ENCODE assay signal across 16 cellular contexts in genomic region chr7:23787272-23787671, GRCh38.
A peak's percentile ranks its signal among the peaks of the same experiment; 100 is the strongest.
DNase-seq lines count a peak whose midpoint lies in the region; ATAC-seq, FAIRE-seq and TF ChIP-seq lines count a peak whose summit lies in the region.
"Had no signal": no experiment of that assay in that cellular context is flagged by ENCODE, and none has a peak within 500 bp of the region (broad histone marks: within the 10 kb centered on the region; RNA-seq: fewer than 3 reads in every experiment).

No MANE protein-coding gene starts in this region.

- H3K4me3 Mint-ChIP-seq in activated naive CD8-positive, alpha-beta T cell treated with anti-CD3 and anti-CD28 coated beads for 36 hours = no peak overlapping the region
- H3K4me3 Mint-ChIP-seq in activated naive CD8-positive, alpha-beta T cell treated with anti-CD3 and anti-CD28 coated beads, Interleukin-2, amount 50 U/mL, for 24 hours = no peak overlapping the region

- H3K9me3 Mint-ChIP-seq in activated naive CD8-positive, alpha-beta T cell treated with anti-CD3 and anti-CD28 coated beads for 36 hours = no peaks in the 10 kb centered on the region
- H3K9me3 Mint-ChIP-seq in activated naive CD8-positive, alpha-beta T cell treated with anti-CD3 and anti-CD28 coated beads, Interleukin-2, amount 50 U/mL, for 24 hours = no peaks in the 10 kb centered on the region

- no peaks in the 10 kb centered on the region for H3K36me3 ChIP-seq in K562 (ENCODE audit: control insufficient read depth, insufficient read depth, low read length)

- H3K9ac ChIP-seq in K562 (ENCODE audit: insufficient read depth in 1 of 2, low read depth in 2 of 2, low read length in 2 of 2) = no peak overlapping the region

- no peak for DNase-seq in activated naive CD8-positive, alpha-beta T cell treated with anti-CD3 and anti-CD28 coated beads for 36 hours
- DNase-seq in activated naive CD8-positive, alpha-beta T cell treated with anti-CD3 and anti-CD28 coated beads, Interleukin-2, amount 50 U/mL, for 24 hours = no peak
- DNase-seq in NCI-H146 (lab: John Stamatoyannopoulos, UW) (peak; percentile 92), K562 (ENCODE audit: extremely low read depth in 1 of 4, low spot score in 3 of 4) (no peak), NCI-H128 (lab: John Stamatoyannopoulos, UW; ENCODE audit: unreplicated experiment) (no peak)
- DNase-seq: DND-41, GDM1, NCI-H1105 treated with DMSO at 0.1 percent for 48 hours, NCI-H2029 treated with DMSO at 0.1 percent for 48 hours, NCI-H2227 treated with DMSO at 0.1 percent for 48 hours, SW 1271 had no signal

- H3K4me1 ChIP-seq in K562 (replicated peaks in 1 of 2; ENCODE audit: control insufficient read depth in 2 of 2, insufficient read depth in 2 of 2, low read length in 2 of 2) = no peaks in the 10 kb centered on the region

- no peaks in the 10 kb centered on the region for H3K27me3 ChIP-seq in K562 (ENCODE audit: control insufficient read depth in 2 of 2, insufficient read depth in 2 of 2, low read length in 2 of 2)

- no peak overlapping the region for H3K4me3 ChIP-seq in K562

- peak overlapping the region; percentile 35 for H3K27ac Mint-ChIP-seq in activated naive CD8-positive, alpha-beta T cell treated with anti-CD3 and anti-CD28 coated beads for 36 hours
- no peak overlapping the region for H3K27ac Mint-ChIP-seq in activated naive CD8-positive, alpha-beta T cell treated with anti-CD3 and anti-CD28 coated beads, Interleukin-2, amount 50 U/mL, for 24 hours

- H3K4me1 Mint-ChIP-seq in activated naive CD8-positive, alpha-beta T cell treated with anti-CD3 and anti-CD28 coated beads for 36 hours = peaks cover 6% of the 10 kb centered on the region
- no peaks in the 10 kb centered on the region for H3K4me1 Mint-ChIP-seq in activated naive CD8-positive, alpha-beta T cell treated with anti-CD3 and anti-CD28 coated beads, Interleukin-2, amount 50 U/mL, for 24 hours

- WGBS in K562 (ENCODE audit: insufficient coverage, low coverage, missing lambda C conversion rate) = 56% methylated on average over 3 of the region's 3 CpGs

- no peak for ATAC-seq in activated naive CD8-positive, alpha-beta T cell treated with anti-CD3 and anti-CD28 coated beads, Interleukin-2, amount 50 U/mL, for 24 hours
- ATAC-seq in K562 (no peak), HG02642 (IDR thresholded peaks at IDR 0.05; ENCODE audit: poor library complexity, unreplicated experiment) (no peak), HG02759 (IDR thresholded peaks at IDR 0.05; ENCODE audit: unreplicated experiment) (no peak)
- ATAC-seq: Panc1 had no signal

- no peak for TF ChIP-seq CTCF in K562 (IDR thresholded peaks at IDR 0.05 in 2 of 3, conservative IDR thresholded peaks at IDR 0.05 in 1 of 3; ENCODE audit: insufficient read depth in 2 of 3, low read depth in 1 of 3, low read length in 3 of 3)

- no peaks in the 10 kb centered on the region for H4K20me1 ChIP-seq in K562 (replicated peaks; ENCODE audit: control insufficient read depth, insufficient read depth, low read length)

- H3K27ac ChIP-seq in K562 (ENCODE audit: extremely low read depth, low read depth, low read length) = no peak overlapping the region

- no peak overlapping the region for H3K4me2 ChIP-seq in K562 (ENCODE audit: insufficient read depth, low read length)

- no peaks in the 10 kb centered on the region for H3K9me3 ChIP-seq in K562 (replicated peaks; ENCODE audit: control insufficient read depth, insufficient read depth, low read depth, low read length)

- no peaks in the 10 kb centered on the region for H3K79me2 ChIP-seq in K562 (ENCODE audit: control insufficient read depth, insufficient read depth, low read length)

- TF ChIP-seq RAD21 in K562 (CRISPR knock-in tag; conservative IDR thresholded peaks at IDR 0.05 in 1 of 2, IDR thresholded peaks at IDR 0.05 in 1 of 2) = no peak

- no TSS peak for BruUV-seq in K562 (replicated peaks; lab: Mats Ljungman, UMichigan)

- intact Hi-C loops in K562 (cut with micrococcal nuclease) = no loop called here

- POLR2A ChIA-PET in K562 (lab: Yijun Ruan, JAX) = no interaction called here

- H3K36me3 Mint-ChIP-seq in activated naive CD8-positive, alpha-beta T cell treated with anti-CD3 and anti-CD28 coated beads for 36 hours = no peaks in the 10 kb centered on the region
- no peaks in the 10 kb centered on the region for H3K36me3 Mint-ChIP-seq in activated naive CD8-positive, alpha-beta T cell treated with anti-CD3 and anti-CD28 coated beads, Interleukin-2, amount 50 U/mL, for 24 hours (ENCODE audit: low read depth)

- CTCF ChIA-PET in K562 (lab: Yijun Ruan, JAX; ENCODE audit: low intra/inter-chr PET ratio) = no interaction called here

- TF ChIP-seq EP300 in K562 (IDR thresholded peaks at IDR 0.05; ENCODE audit: low read length) = no peak

- peak overlapping the region; percentile 11; the same call in 1 of the 2 replicates for H2AFZ ChIP-seq in K562 (ENCODE audit: low read depth, low read length)

- in situ Hi-C loops in K562 (cut with MboI) = no loop called here

- H3K27me3 Mint-ChIP-seq in activated naive CD8-positive, alpha-beta T cell treated with anti-CD3 and anti-CD28 coated beads for 36 hours = no peaks in the 10 kb centered on the region
- no peaks in the 10 kb centered on the region for H3K27me3 Mint-ChIP-seq in activated naive CD8-positive, alpha-beta T cell treated with anti-CD3 and anti-CD28 coated beads, Interleukin-2, amount 50 U/mL, for 24 hours

- no peaks in the 10 kb centered on the region for H3K9me1 ChIP-seq in K562 (ENCODE audit: control insufficient read depth, insufficient read depth, low read length)

- no peak for TF ChIP-seq POLR2A in K562 (conservative IDR thresholded peaks at IDR 0.05)

- FAIRE-seq in K562 (lab: Jason Lieb, UNC) = no peak
- FAIRE-seq: GM12892, H54 had no signal

TF ChIP-seq in K562, 482 proteins besides CTCF, POLR2A, EP300 and RAD21:
- TF ChIP-seq JUND (IDR thresholded peaks at IDR 0.05; ENCODE audit: borderline replicate concordance, low read depth, low read length) (no peak), JUND (tag; IDR thresholded peaks at IDR 0.05; ENCODE audit: borderline replicate concordance, low read depth, low read length) (no peak), DDX20 (tag; IDR thresholded peaks at IDR 0.05; ENCODE audit: low read depth) (no peak), ZNF584 (CRISPR knock-in tag; IDR thresholded peaks at IDR 0.05; ENCODE audit: low read depth) (no peak), SETDB1 (IDR thresholded peaks at IDR 0.05; ENCODE audit: low read length) (no peak), CEBPB (tag; IDR thresholded peaks at IDR 0.05) (no peak), ARID2 (IDR thresholded peaks at IDR 0.05) (no peak), TFAM (CRISPR knock-in tag; conservative IDR thresholded peaks at IDR 0.05) (no peak), NEUROD1 (IDR thresholded peaks at IDR 0.05; ENCODE audit: borderline replicate concordance, low read depth, low read length, partially characterized antibody) (no peak), POLR2H (tag; IDR thresholded peaks at IDR 0.05; ENCODE audit: low read depth) (no peak), ZNF121 (CRISPR knock-in tag; conservative IDR thresholded peaks at IDR 0.05) (no peak), ZNF764 (CRISPR knock-in tag; IDR thresholded peaks at IDR 0.05; ENCODE audit: low read depth) (no peak), YBX1 (IDR thresholded peaks at IDR 0.05) (no peak), ZNF766 (CRISPR knock-in tag; conservative IDR thresholded peaks at IDR 0.05) (no peak), HDGF (IDR thresholded peaks at IDR 0.05) (no peak), ZNF699 (CRISPR knock-in tag; IDR thresholded peaks at IDR 0.05; ENCODE audit: insufficient replicate concordance) (no peak), ID3 (CRISPR knock-in tag; IDR thresholded peaks at IDR 0.05) (no peak), ID3 (tag; IDR thresholded peaks at IDR 0.05) (no peak), EHMT2 (IDR thresholded peaks at IDR 0.05) (no peak), NFE2 (IDR thresholded peaks at IDR 0.05; ENCODE audit: low read depth) (no peak)
- TF ChIP-seq, protein P1, sequence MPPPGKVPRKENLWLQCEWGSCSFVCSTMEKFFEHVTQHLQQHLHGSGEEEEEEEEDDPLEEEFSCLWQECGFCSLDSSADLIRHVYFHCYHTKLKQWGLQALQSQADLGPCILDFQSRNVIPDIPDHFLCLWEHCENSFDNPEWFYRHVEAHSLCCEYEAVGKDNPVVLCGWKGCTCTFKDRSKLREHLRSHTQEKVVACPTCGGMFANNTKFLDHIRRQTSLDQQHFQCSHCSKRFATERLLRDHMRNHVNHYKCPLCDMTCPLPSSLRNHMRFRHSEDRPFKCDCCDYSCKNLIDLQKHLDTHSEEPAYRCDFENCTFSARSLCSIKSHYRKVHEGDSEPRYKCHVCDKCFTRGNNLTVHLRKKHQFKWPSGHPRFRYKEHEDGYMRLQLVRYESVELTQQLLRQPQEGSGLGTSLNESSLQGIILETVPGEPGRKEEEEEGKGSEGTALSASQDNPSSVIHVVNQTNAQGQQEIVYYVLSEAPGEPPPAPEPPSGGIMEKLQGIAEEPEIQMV (tag; conservative IDR thresholded peaks at IDR 0.05; ENCODE audit: low read depth) = no peak
- TF ChIP-seq, protein P2, sequence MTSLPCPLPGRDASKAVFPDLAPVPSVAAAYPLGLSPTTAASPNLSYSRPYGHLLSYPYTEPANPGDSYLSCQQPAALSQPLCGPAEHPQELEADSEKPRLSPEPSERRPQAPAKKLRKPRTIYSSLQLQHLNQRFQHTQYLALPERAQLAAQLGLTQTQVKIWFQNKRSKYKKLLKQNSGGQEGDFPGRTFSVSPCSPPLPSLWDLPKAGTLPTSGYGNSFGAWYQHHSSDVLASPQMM (CRISPR knock-in tag; IDR thresholded peaks at IDR 0.05) = no peak
